22 cellular contexts compared by ENCODE assay signal in the genomic region with DNA sequence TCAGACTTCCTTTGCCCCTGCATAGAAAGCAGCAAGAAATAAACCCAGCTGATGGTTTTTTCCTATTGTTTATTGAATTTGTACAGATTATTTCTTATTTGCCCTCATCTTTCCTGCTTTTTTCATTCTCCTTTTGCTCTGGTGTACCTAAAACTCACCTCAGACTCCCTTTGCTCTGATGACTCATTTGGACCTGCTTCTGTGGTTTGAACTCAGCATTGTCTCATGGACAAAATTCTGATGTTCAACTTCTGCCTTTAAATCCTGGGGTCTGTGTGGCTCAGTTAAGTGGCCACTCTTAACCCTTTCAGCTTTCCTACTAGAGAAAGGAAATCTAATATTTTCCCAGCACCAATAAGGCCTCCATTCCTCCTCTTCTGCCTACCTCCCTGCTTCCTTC.
"Had no signal": no experiment of that assay in that cellular context is flagged by ENCODE, and none has a peak within 500 bp of the region (broad histone marks: within the 10 kb centered on the region; RNA-seq: fewer than 3 reads in every experiment).

No MANE protein-coding gene starts in this region.

- H3K4me3 ChIP-seq: colonic mucosa, left ventricle myocardium inferior, mucosa of descending colon, pancreas, smooth muscle cell, tibial nerve had no signal

- H3K9me3 Mint-ChIP-seq: activated B cell treated with CpG ODN at 0.5 μM for 24 hours; activated naive CD8-positive, alpha-beta T cell treated with anti-CD3 and anti-CD28 coated beads, Interleukin-2, amount 10 ng/mL, durations not matched to agents 7 days and 5 days; brain; stimulated activated naive B cell treated with anti-CD40 and anti-IgM and Interleukin-4, amounts not matched to agents 10 μg/mL and 1 μg/mL and 100 μg/mL, for 72 hours; T-cell had no signal

- H3K4me3 Mint-ChIP-seq: activated B cell treated with CpG ODN at 0.5 μM for 24 hours; activated naive CD8-positive, alpha-beta T cell treated with anti-CD3 and anti-CD28 coated beads, Interleukin-2, amount 10 ng/mL, durations not matched to agents 7 days and 5 days; stimulated activated naive B cell treated with anti-CD40 and anti-IgM and Interleukin-4, amounts not matched to agents 10 μg/mL and 1 μg/mL and 100 μg/mL, for 72 hours; T-cell had no signal

- H3K36me3 Mint-ChIP-seq: brain, T-cell had no signal

- H3K9me3 ChIP-seq: colonic mucosa, left ventricle myocardium inferior, mucosa of descending colon, pancreas, tibial nerve had no signal

- H3K27ac Mint-ChIP-seq: activated B cell treated with CpG ODN at 0.5 μM for 24 hours; activated naive CD8-positive, alpha-beta T cell treated with anti-CD3 and anti-CD28 coated beads, Interleukin-2, amount 10 ng/mL, durations not matched to agents 7 days and 5 days; brain; stimulated activated naive B cell treated with anti-CD40 and anti-IgM and Interleukin-4, amounts not matched to agents 10 μg/mL and 1 μg/mL and 100 μg/mL, for 72 hours; T-cell had no signal

- H3K27me3 Mint-ChIP-seq: activated B cell treated with CpG ODN at 0.5 μM for 24 hours; stimulated activated naive B cell treated with anti-CD40 and anti-IgM and Interleukin-4, amounts not matched to agents 10 μg/mL and 1 μg/mL and 100 μg/mL, for 72 hours had no signal

- ATAC-seq: mucosa of descending colon; pancreas; sciatic nerve; SK-N-SH treated with all-trans-retinoic acid at 6 μM for 48 hours; stimulated activated naive B cell treated with anti-CD40 and anti-IgM and Interleukin-4, amounts not matched to agents 10 μg/mL and 1 μg/mL and 100 μg/mL, for 72 hours; T-cell had no signal

- DNase-seq: activated B cell treated with CpG ODN at 0.5 μM for 24 hours; activated CD4-positive, alpha-beta T cell treated with anti-CD3 and anti-CD28 coated beads for 48 hours; activated CD8-positive, alpha-beta memory T cell treated with anti-CD3 and anti-CD28 coated beads, Interleukin-2, amount 50 U/mL, for 4 hours; activated gamma-delta T cell treated with Interleukin-2 at 50 U/mL for 16 hours; activated naive CD8-positive, alpha-beta T cell treated with anti-CD3 and anti-CD28 coated beads, Interleukin-2, amount 10 ng/mL, durations not matched to agents 7 days and 5 days; activated T-cell treated with anti-CD3 and anti-CD28 coated beads, Interleukin-2, amount 50 U/mL, for 48 hours; central memory CD4-positive, alpha-beta T cell; colonic mucosa; head of caudate nucleus; left ventricle myocardium inferior; mesenchymal stem cell; mucosa of descending colon; naive B cell; pancreas; stimulated activated naive B cell treated with anti-CD40 and anti-IgM and Interleukin-4, amounts not matched to agents 10 μg/mL and 1 μg/mL and 100 μg/mL, for 72 hours; T-cell; T-helper 9 cell had no signal
